21 cellular contexts compared by ENCODE assay signal in genomic region chr19:34595683-34596082, GRCh38.
"Had no signal": no experiment of that assay in that cellular context is flagged by ENCODE, and none has a peak within 500 bp of the region (broad histone marks: within the 10 kb centered on the region; RNA-seq: fewer than 3 reads in every experiment).

No MANE protein-coding gene starts in this region.

- H3K4me1 ChIP-seq: lower lobe of right lung, tibial artery had no signal

- H3K27me3 ChIP-seq: left lung, ovary, right atrium auricular region, sigmoid colon, suprapubic skin, tibial artery, upper lobe of left lung, vagina had no signal

- H3K4me3 ChIP-seq: left lung, lower lobe of right lung, mucosa of descending colon, ovary, right atrium auricular region, sigmoid colon, smooth muscle cell, suprapubic skin, thoracic aorta, tibial artery, upper lobe of left lung, vagina had no signal

- DNase-seq: hippocampal formation; kidney glomerular epithelial cell; left colon; lower lobe of right lung; midbrain; naive thymus-derived CD4-positive, alpha-beta T cell; ovary; sigmoid colon; stimulated activated CD4-positive, alpha-beta T cell treated with anti-CD3 and anti-CD28 coated beads, Interleukin-1b, Interleukin-23, amount 100 ng/mL, for 48 hours; stimulated activated CD4-positive, alpha-beta T cell treated with anti-CD3 and anti-CD28 coated beads, Interleukin-2, amount 100 ng/mL, for 48 hours; stimulated activated naive CD4-positive, alpha-beta T cell; tibial artery; upper lobe of left lung had no signal

- H3K27ac ChIP-seq: left lung, lower lobe of right lung, ovary, sigmoid colon, suprapubic skin, thoracic aorta, tibial artery, upper lobe of left lung, vagina had no signal

- ATAC-seq: left colon; mucosa of descending colon; naive thymus-derived CD4-positive, alpha-beta T cell; natural killer cell treated with Interleukin-12 subunit alpha and Interleukin-12 subunit beta and Interleukin-15 and Interleukin-18, amount 100 ng/mL, for 72 hours had no signal

- H3K9me3 ChIP-seq: lower lobe of right lung, mucosa of descending colon, ovary, right atrium auricular region, sigmoid colon, suprapubic skin, tibial artery, upper lobe of left lung, vagina had no signal
